16 cellular contexts compared by ENCODE assay signal in genomic region chr19:2282862-2283237, GRCh38. TPM values are rescaled to one million over a fixed set of nuclear protein-coding genes. Genes with fewer than 3 reads are reported as not detected.
DNase-seq lines count a peak whose midpoint lies in the region; ATAC-seq, FAIRE-seq and TF ChIP-seq lines count a peak whose summit lies in the region.
"Had no signal": no experiment of that assay in that cellular context is flagged by ENCODE, and none has a peak within 500 bp of the region (broad histone marks: within the 10 kb centered on the region; RNA-seq: fewer than 3 reads in every experiment).

No MANE protein-coding gene starts in this region.

- no peaks in the 10 kb centered on the region for H3K27me3 Mint-ChIP-seq in chondrocyte (ENCODE audit: low read depth)
- peaks cover 0 to 2% (median 0%) of the 10 kb centered on the region in 5 donors for H3K27me3 Mint-ChIP-seq in naive thymus-derived CD4-positive, alpha-beta T cell

- no TSS peak for BruUV-seq in HepG2 (replicated peaks; lab: Mats Ljungman, UMichigan)

- no peak for ATAC-seq in HepG2
- no peak for ATAC-seq in right lobe of liver
- ATAC-seq in naive thymus-derived CD4-positive, alpha-beta T cell = no peak
- ATAC-seq in upper lobe of left lung (ENCODE audit: low FRiP score in 2 of 2) = no peak

- H3K27me3 ChIP-seq in HepG2 (ENCODE audit: control insufficient read depth in 1 of 2, insufficient read depth in 2 of 2, low read length in 2 of 2) = peaks cover 4 to 39% of the 10 kb centered on the region in 2 experiments; a peak in 4 of 5 replicates
- H3K27me3 ChIP-seq in right lobe of liver = no peaks in the 10 kb centered on the region
- no peaks in the 10 kb centered on the region for H3K27me3 ChIP-seq in naive thymus-derived CD4-positive, alpha-beta T cell (ENCODE audit: control insufficient read depth in 2 of 2, insufficient read depth in 2 of 2, low read length in 2 of 2)
- no peaks in the 10 kb centered on the region for H3K27me3 ChIP-seq in upper lobe of left lung
- H3K27me3 ChIP-seq in tibial nerve = no peaks in the 10 kb centered on the region
- no peaks in the 10 kb centered on the region for H3K27me3 ChIP-seq in Peyer's patch

- no peak overlapping the region for H3K4me3 ChIP-seq in HepG2 (replicated peaks in 1 of 3; ENCODE audit: insufficient read depth in 1 of 3, low read depth in 2 of 3, low read length in 3 of 3)
- H3K4me3 ChIP-seq in right lobe of liver = peak overlapping the region in 1 of 3 donors; percentile 37
- H3K4me3 ChIP-seq in naive thymus-derived CD4-positive, alpha-beta T cell (ENCODE audit: low read length) = no peak overlapping the region
- peak overlapping the region in 3 of 4 donors; percentile 39 to 54 (median 51) for H3K4me3 ChIP-seq in upper lobe of left lung
- H3K4me3 ChIP-seq in tibial nerve = peak overlapping the region in 1 of 4 donors; percentile 40
- H3K4me3 ChIP-seq in Peyer's patch = peak overlapping the region in 1 of 4 donors; percentile 40

- no peak overlapping the region for H2AFZ ChIP-seq in HepG2 (ENCODE audit: low read length)

- DNase-seq in HepG2 (ENCODE audit: low spot score) (no peak), right lobe of liver (no peak), chondrocyte (ENCODE audit: low spot score) (no peak), upper lobe of left lung (no peak), tibial nerve (ENCODE audit: low spot score in 2 of 2) (no peak), Peyer's patch (no peak), nucleus accumbens (lab: John Stamatoyannopoulos, UW) (no peak)
- no peak for DNase-seq in naive thymus-derived CD4-positive, alpha-beta T cell
- DNase-seq: activated CD8-positive, alpha-beta memory T cell treated with anti-CD3 and anti-CD28 coated beads for 24 hours; AML-193; DND-41; NCI-H2081; NCI-H82; T1000 had no signal

- WGBS in HepG2 (ENCODE audit: low lambda C conversion rate) = 45% methylated on average over 5 of the region's 11 CpGs
- 43% methylated on average over 5 of the region's 11 CpGs for WGBS in right lobe of liver (ENCODE audit: insufficient coverage, low coverage, low lambda C conversion rate, missing lambda C conversion rate)
- WGBS in upper lobe of left lung, 2 donors = 74 to 76% methylated on average over 10 to 11 of the region's 11 CpGs
- WGBS in tibial nerve, 2 donors = 69 to 72% methylated on average over 11 of the region's 11 CpGs

- H3K4me3 Mint-ChIP-seq in chondrocyte (ENCODE audit: unreplicated experiment) = peak overlapping the region; percentile 53
- H3K4me3 Mint-ChIP-seq in naive thymus-derived CD4-positive, alpha-beta T cell = peak overlapping the region in 8 of 10 donors; percentile 37 to 77 (median 56)

- H3K36me3 Mint-ChIP-seq in chondrocyte (ENCODE audit: low read depth) = no peaks in the 10 kb centered on the region
- no peaks in the 10 kb centered on the region for H3K36me3 Mint-ChIP-seq in naive thymus-derived CD4-positive, alpha-beta T cell

- in situ Hi-C loops in HepG2 (cut with HindIII; ENCODE audit: extremely low pct_ligation_motif_present, low pct_unique_long_range_greater_than_20kb) = no loop called here

- peaks cover 2% of the 10 kb centered on the region for H4K20me1 ChIP-seq in HepG2 (ENCODE audit: insufficient read depth, low read length)

- no peak for TF ChIP-seq EP300 in HepG2 (IDR thresholded peaks at IDR 0.05; ENCODE audit: low read depth in 2 of 2, low read length in 2 of 2)
- TF ChIP-seq EP300 in HepG2 (CRISPR knock-in tag; IDR thresholded peaks at IDR 0.05; ENCODE audit: borderline replicate concordance) = no peak
- TF ChIP-seq EP300 in upper lobe of left lung (IDR thresholded peaks at IDR 0.05) = no peak
- no peak for TF ChIP-seq EP300 in tibial nerve (IDR thresholded peaks at IDR 0.05)

- no peak overlapping the region for H3K9ac ChIP-seq in HepG2 (ENCODE audit: insufficient read depth, low read depth, low read length)

- intact Hi-C loops in HepG2 (cut with micrococcal nuclease; ENCODE audit: unreplicated experiment) = no loop called here
- intact Hi-C loops in right lobe of liver (cut with DNase I) = no loop called here
- intact Hi-C loops in naive thymus-derived CD4-positive, alpha-beta T cell (cut with micrococcal nuclease) = no loop called here

- FAIRE-seq in HepG2 (lab: Jason Lieb, UNC) = no peak

- no peaks in the 10 kb centered on the region for H3K9me3 Mint-ChIP-seq in chondrocyte (ENCODE audit: low read depth)
- peaks cover 0 to 2% (median 0%) of the 10 kb centered on the region in 11 donors for H3K9me3 Mint-ChIP-seq in naive thymus-derived CD4-positive, alpha-beta T cell

- CTCF ChIA-PET in HepG2 (lab: Yijun Ruan, JAX; ENCODE audit: low intra/inter-chr PET ratio, low total read pairs) = no interaction called here
- CTCF ChIA-PET in naive thymus-derived CD4-positive, alpha-beta T cell (lab: Charles Lee) = interaction anchor here (1.1 kb wide), 1 partner anchor 12 kb away, joined by 3 read pairs; no protein-coding TSS in a partner anchor

- no peaks in the 10 kb centered on the region for H3K9me3 ChIP-seq in HepG2 (ENCODE audit: low read length)
- no peaks in the 10 kb centered on the region for H3K9me3 ChIP-seq in right lobe of liver
- H3K9me3 ChIP-seq in naive thymus-derived CD4-positive, alpha-beta T cell (ENCODE audit: control insufficient read depth in 2 of 3, low read length in 3 of 3) = no peaks in the 10 kb centered on the region
- no peaks in the 10 kb centered on the region for H3K9me3 ChIP-seq in upper lobe of left lung
- no peaks in the 10 kb centered on the region for H3K9me3 ChIP-seq in tibial nerve
- no peaks in the 10 kb centered on the region for H3K9me3 ChIP-seq in Peyer's patch

- peaks cover 16% of the 10 kb centered on the region for H3K4me1 Mint-ChIP-seq in chondrocyte (ENCODE audit: low read depth)
- H3K4me1 Mint-ChIP-seq in naive thymus-derived CD4-positive, alpha-beta T cell = peaks cover 5 to 16% (median 12%) of the 10 kb centered on the region in 7 donors

- H3K4me1 ChIP-seq in HepG2 (ENCODE audit: insufficient read depth, low read length) (peaks cover 27% of the 10 kb centered on the region), right lobe of liver (no peaks in the 10 kb centered on the region), upper lobe of left lung (peaks cover 9 to 23% (median 15%) of the 10 kb centered on the region in 4 donors), tibial nerve (peaks cover 0 to 26% (median 13%) of the 10 kb centered on the region in 4 donors), Peyer's patch (peaks cover 0 to 24% (median 3%) of the 10 kb centered on the region in 4 donors)
- H3K4me1 ChIP-seq in naive thymus-derived CD4-positive, alpha-beta T cell (ENCODE audit: control insufficient read depth in 2 of 2, insufficient read depth in 2 of 2, low read length in 2 of 2) = peaks cover 8 to 13% of the 10 kb centered on the region in 2 donors

- no peak for TF ChIP-seq RAD21 in HepG2 (CRISPR knock-in tag; IDR thresholded peaks at IDR 0.05)

- no peak for TF ChIP-seq POLR2A in HepG2 (IDR thresholded peaks at IDR 0.05; ENCODE audit: insufficient read depth in 1 of 2, low read depth in 2 of 2, low read length in 2 of 2)
- TF ChIP-seq POLR2A in right lobe of liver (IDR thresholded peaks at IDR 0.05) = no peak
- no peak for TF ChIP-seq POLR2A in upper lobe of left lung (IDR thresholded peaks at IDR 0.05)
- TF ChIP-seq POLR2A in tibial nerve (IDR thresholded peaks at IDR 0.05) = no peak
- no peak for TF ChIP-seq POLR2A in Peyer's patch (IDR thresholded peaks at IDR 0.05)

- TF ChIP-seq CTCF in HepG2 (CRISPR knock-in tag; IDR thresholded peaks at IDR 0.05) (no peak), right lobe of liver (IDR thresholded peaks at IDR 0.05) (no peak), chondrocyte (IDR thresholded peaks at IDR 0.05) (no peak), upper lobe of left lung (IDR thresholded peaks at IDR 0.05) (no peak), tibial nerve (IDR thresholded peaks at IDR 0.05) (no peak), Peyer's patch (IDR thresholded peaks at IDR 0.05) (no peak)

- no peak overlapping the region for H3K4me2 ChIP-seq in HepG2 (ENCODE audit: low read depth, low read length)

- no peaks in the 10 kb centered on the region for H3K36me3 ChIP-seq in HepG2 (replicated peaks in 1 of 2; ENCODE audit: control insufficient read depth in 1 of 2, insufficient read depth in 2 of 2, low read length in 2 of 2)
- no peaks in the 10 kb centered on the region for H3K36me3 ChIP-seq in right lobe of liver
- H3K36me3 ChIP-seq in naive thymus-derived CD4-positive, alpha-beta T cell (ENCODE audit: control insufficient read depth in 2 of 3, insufficient read depth in 3 of 3, low read length in 3 of 3) = no peaks in the 10 kb centered on the region
- H3K36me3 ChIP-seq in upper lobe of left lung = no peaks in the 10 kb centered on the region
- no peaks in the 10 kb centered on the region for H3K36me3 ChIP-seq in tibial nerve
- H3K36me3 ChIP-seq in Peyer's patch = no peaks in the 10 kb centered on the region

- POLR2A ChIA-PET in HepG2 (lab: Yijun Ruan, JAX) = no interaction called here
- POLR2A ChIA-PET in naive thymus-derived CD4-positive, alpha-beta T cell (lab: Charles Lee) = interaction anchor here (0.6 to 2.1 kb wide), 7 partner anchors 9 to 607 kb away, joined by 3 to 7 read pairs (median 3); partner anchors contain the start of gene GADD45B

- peak overlapping the region; percentile 42 for H3K27ac Mint-ChIP-seq in chondrocyte (ENCODE audit: unreplicated experiment)
- H3K27ac Mint-ChIP-seq in naive thymus-derived CD4-positive, alpha-beta T cell = peak overlapping the region in 5 of 9 donors; percentile 38 to 82 (median 43)

- no peaks in the 10 kb centered on the region for H3K79me2 ChIP-seq in HepG2 (ENCODE audit: insufficient read depth, low read length)

- H3K27ac ChIP-seq in HepG2 (ENCODE audit: extremely low read length, insufficient read depth, low read length) (no peak overlapping the region), right lobe of liver (peak overlapping the region in 1 of 3 donors; percentile 63), upper lobe of left lung (peak overlapping the region in 3 of 4 donors; percentile 72 to 91 (median 84)), tibial nerve (no peak overlapping the region), Peyer's patch (peak overlapping the region in 2 of 4 donors; percentile 52 to 64)
- no peak overlapping the region for H3K27ac ChIP-seq in naive thymus-derived CD4-positive, alpha-beta T cell (ENCODE audit: low read depth, low read length)

RNA-seq across cellular contexts. Expression of gene PEAK3, which starts 0.9 kb away (rescaled TPM):
- not detected in 2 replicates for total RNA-seq in HepG2 (2016; rRNA removed; fragmentation: Illumina TruSeq; extraction: Trizol)
- not detected in 2 replicates for total RNA-seq in HepG2 (2016; cell fraction: cytosol; rRNA removed; fragmentation: Illumina TruSeq; extraction: Trizol; ENCODE audit: low read depth)
- not detected in 2 replicates for total RNA-seq in HepG2 (2016; cell fraction: insoluble cytoplasmic fraction; rRNA removed; fragmentation: Illumina TruSeq; extraction: Trizol)
- not detected in 2 replicates for total RNA-seq in HepG2 (2016; cell fraction: membrane; rRNA removed; fragmentation: Illumina TruSeq; extraction: Trizol)
- total RNA-seq in HepG2 (2016; cell fraction: nucleus; rRNA removed; fragmentation: Illumina TruSeq; extraction: Trizol) = not detected in 2 replicates
- polyA plus RNA-seq in HepG2 (2011; rRNA removed) = not detected in 2 replicates
- not detected in 2 replicates for polyA plus RNA-seq in HepG2 (2011; cell fraction: cytosol; rRNA removed)
- polyA plus RNA-seq in HepG2 (2011; cell fraction: nucleus; rRNA removed) = not detected in 2 replicates
- polyA plus RNA-seq in HepG2 (2012) = not detected in 2 replicates
- not detected in 2 replicates for polyA plus RNA-seq in HepG2 (2016; cell fraction: cytosol; fragmentation: Illumina TruSeq; extraction: Trizol; ENCODE audit: low read depth)
- polyA plus RNA-seq in HepG2 (2016; cell fraction: insoluble cytoplasmic fraction; fragmentation: Illumina TruSeq; extraction: Trizol; ENCODE audit: low read depth) = not detected in 2 replicates
- not detected in 2 replicates for polyA plus RNA-seq in HepG2 (2016; cell fraction: membrane; fragmentation: Illumina TruSeq; extraction: Trizol; ENCODE audit: low read depth)
- polyA plus RNA-seq in HepG2 (2016; cell fraction: nucleus; fragmentation: Illumina TruSeq; extraction: Trizol; ENCODE audit: insufficient read depth, low read depth) = not detected in 2 replicates
- polyA minus RNA-seq in HepG2 (2011; rRNA and poly(A)+ RNA removed; ENCODE audit: low replicate concordance) = not detected in 2 replicates
- polyA minus RNA-seq in HepG2 (2011; cell fraction: cytosol; rRNA and poly(A)+ RNA removed) = not detected in 2 replicates
- polyA minus RNA-seq in HepG2 (2011; cell fraction: nucleus; rRNA and poly(A)+ RNA removed) = not detected in 2 replicates
- total RNA-seq in right lobe of liver = under 1 TPM; 0.07 to 0.49 (median 0.36) TPM
- 0.31 to 0.50 TPM (median 0.38 TPM) in 3 replicates for total RNA-seq in chondrocyte
- 1 to 10 TPM in 1 of 5 experiments, under 1 TPM in 3, not detected in 1; 0.14 to 3.9 (median 0.45) TPM for total RNA-seq in naive thymus-derived CD4-positive, alpha-beta T cell
- under 1 TPM; 0.14 to 0.44 TPM for polyA plus RNA-seq in naive thymus-derived CD4-positive, alpha-beta T cell
- 1 to 10 TPM; 2.4 to 8.6 (median 4.6) TPM for total RNA-seq in upper lobe of left lung
- 1 to 10 TPM in 2 of 4 donors, under 1 TPM in 2; 0.42 to 4.2 (median 2.2) TPM for total RNA-seq in tibial nerve
- total RNA-seq in Peyer's patch = 1 to 10 TPM; 1.2 to 5.8 (median 2.6) TPM
- total RNA-seq: pulmonary artery endothelial cell had no signal

RNA-seq across cellular contexts. Expression of gene LINGO3, which starts 25.1 kb away (rescaled TPM):
- total RNA-seq in HepG2 (2016; rRNA removed; fragmentation: Illumina TruSeq; extraction: Trizol) = not detected in 2 replicates
- total RNA-seq in HepG2 (2016; cell fraction: cytosol; rRNA removed; fragmentation: Illumina TruSeq; extraction: Trizol; ENCODE audit: low read depth) = not detected in 2 replicates
- total RNA-seq in HepG2 (2016; cell fraction: insoluble cytoplasmic fraction; rRNA removed; fragmentation: Illumina TruSeq; extraction: Trizol) = not detected in 2 replicates
- not detected in 2 replicates for total RNA-seq in HepG2 (2016; cell fraction: membrane; rRNA removed; fragmentation: Illumina TruSeq; extraction: Trizol)
- not detected in 2 replicates for total RNA-seq in HepG2 (2016; cell fraction: nucleus; rRNA removed; fragmentation: Illumina TruSeq; extraction: Trizol)
- not detected in 2 replicates for polyA plus RNA-seq in HepG2 (2011; rRNA removed)
- not detected in 2 replicates for polyA plus RNA-seq in HepG2 (2011; cell fraction: cytosol; rRNA removed)
- polyA plus RNA-seq in HepG2 (2011; cell fraction: nucleus; rRNA removed) = not detected in 2 replicates
- polyA plus RNA-seq in HepG2 (2012) = not detected in 2 replicates
- polyA plus RNA-seq in HepG2 (2016; cell fraction: cytosol; fragmentation: Illumina TruSeq; extraction: Trizol; ENCODE audit: low read depth) = not detected in 2 replicates
- not detected in 2 replicates for polyA plus RNA-seq in HepG2 (2016; cell fraction: insoluble cytoplasmic fraction; fragmentation: Illumina TruSeq; extraction: Trizol; ENCODE audit: low read depth)
- polyA plus RNA-seq in HepG2 (2016; cell fraction: membrane; fragmentation: Illumina TruSeq; extraction: Trizol; ENCODE audit: low read depth) = not detected in 2 replicates
- not detected in 2 replicates for polyA plus RNA-seq in HepG2 (2016; cell fraction: nucleus; fragmentation: Illumina TruSeq; extraction: Trizol; ENCODE audit: insufficient read depth, low read depth)
- not detected in 2 replicates for polyA minus RNA-seq in HepG2 (2011; rRNA and poly(A)+ RNA removed; ENCODE audit: low replicate concordance)
- polyA minus RNA-seq in HepG2 (2011; cell fraction: cytosol; rRNA and poly(A)+ RNA removed) = not detected in 2 replicates
- not detected in 2 replicates for polyA minus RNA-seq in HepG2 (2011; cell fraction: nucleus; rRNA and poly(A)+ RNA removed)
- not detected for total RNA-seq in right lobe of liver
- total RNA-seq in chondrocyte = 0.15 to 0.48 TPM in 2 of 3 replicates, not detected in the other
- total RNA-seq in naive thymus-derived CD4-positive, alpha-beta T cell = 1 to 10 TPM in 2 of 5 experiments, under 1 TPM in 3; 0.27 to 1.8 (median 0.72) TPM
- 10 to 100 TPM in 1 of 2 donors, 1 to 10 TPM in 1; 3.6 to 12.9 TPM for polyA plus RNA-seq in naive thymus-derived CD4-positive, alpha-beta T cell
- under 1 TPM in 3 of 6 donors, not detected in 3; 0.10 to 0.61 (median 0.17) TPM for total RNA-seq in upper lobe of left lung
- total RNA-seq in tibial nerve = under 1 TPM in 1 of 4 donors, not detected in 3; 0.39 TPM
- 1 to 10 TPM in 1 of 4 donors, under 1 TPM in 1, not detected in 2; 0.54 to 5.0 TPM for total RNA-seq in Peyer's patch
- total RNA-seq: mesenteric fat pad, pulmonary artery endothelial cell had no signal

RNA-seq across cellular contexts. Expression of gene JSRP1, which starts 26.6 kb away (rescaled TPM):
- 0.38 and 0.73 TPM in 2 replicates for total RNA-seq in HepG2 (2016; rRNA removed; fragmentation: Illumina TruSeq; extraction: Trizol)
- total RNA-seq in HepG2 (2016; cell fraction: cytosol; rRNA removed; fragmentation: Illumina TruSeq; extraction: Trizol; ENCODE audit: low read depth) = 1.1 TPM in 2 replicates
- total RNA-seq in HepG2 (2016; cell fraction: insoluble cytoplasmic fraction; rRNA removed; fragmentation: Illumina TruSeq; extraction: Trizol) = 0.54 and 0.56 TPM in 2 replicates
- total RNA-seq in HepG2 (2016; cell fraction: membrane; rRNA removed; fragmentation: Illumina TruSeq; extraction: Trizol) = 0.96 and 1.2 TPM in 2 replicates
- total RNA-seq in HepG2 (2016; cell fraction: nucleus; rRNA removed; fragmentation: Illumina TruSeq; extraction: Trizol) = 0.40 and 0.69 TPM in 2 replicates
- polyA plus RNA-seq in HepG2 (2011; rRNA removed) = 0.16 and 0.39 TPM in 2 replicates
- 0.27 and 0.36 TPM in 2 replicates for polyA plus RNA-seq in HepG2 (2011; cell fraction: cytosol; rRNA removed)
- polyA plus RNA-seq in HepG2 (2011; cell fraction: nucleus; rRNA removed) = 0.29 TPM in 1 of 2 replicates, not detected in the other
- 0.41 and 0.44 TPM in 2 replicates for polyA plus RNA-seq in HepG2 (2012)
- 0.88 and 1.2 TPM in 2 replicates for polyA plus RNA-seq in HepG2 (2016; cell fraction: cytosol; fragmentation: Illumina TruSeq; extraction: Trizol; ENCODE audit: low read depth)
- 0.73 and 0.80 TPM in 2 replicates for polyA plus RNA-seq in HepG2 (2016; cell fraction: insoluble cytoplasmic fraction; fragmentation: Illumina TruSeq; extraction: Trizol; ENCODE audit: low read depth)
- polyA plus RNA-seq in HepG2 (2016; cell fraction: membrane; fragmentation: Illumina TruSeq; extraction: Trizol; ENCODE audit: low read depth) = 0.84 and 1.0 TPM in 2 replicates
- polyA plus RNA-seq in HepG2 (2016; cell fraction: nucleus; fragmentation: Illumina TruSeq; extraction: Trizol; ENCODE audit: insufficient read depth, low read depth) = 0.57 and 0.95 TPM in 2 replicates
- not detected in 2 replicates for polyA minus RNA-seq in HepG2 (2011; rRNA and poly(A)+ RNA removed; ENCODE audit: low replicate concordance)
- polyA minus RNA-seq in HepG2 (2011; cell fraction: cytosol; rRNA and poly(A)+ RNA removed) = not detected in 2 replicates
- polyA minus RNA-seq in HepG2 (2011; cell fraction: nucleus; rRNA and poly(A)+ RNA removed) = not detected in 2 replicates
- total RNA-seq in right lobe of liver = under 1 TPM in 3 of 6 experiments, not detected in 3; 0.28 to 0.81 (median 0.42) TPM
- total RNA-seq in chondrocyte = 0.42 to 0.51 TPM in 2 of 3 replicates, not detected in the other
- under 1 TPM in 3 of 5 experiments, not detected in 2; 0.24 to 0.41 (median 0.27) TPM for total RNA-seq in naive thymus-derived CD4-positive, alpha-beta T cell
- polyA plus RNA-seq in naive thymus-derived CD4-positive, alpha-beta T cell = under 1 TPM in 1 of 2 donors, not detected in 1; 0.54 TPM
- total RNA-seq in upper lobe of left lung = 1 to 10 TPM in 3 of 6 donors, not detected in 3; 1.2 to 3.7 (median 1.7) TPM
- total RNA-seq in tibial nerve = not detected
- total RNA-seq in Peyer's patch = not detected
- total RNA-seq: mesenteric fat pad had no signal

RNA-seq across cellular contexts. Expression of gene AMH, which starts 33.7 kb away (rescaled TPM):
- total RNA-seq in HepG2 (2016; rRNA removed; fragmentation: Illumina TruSeq; extraction: Trizol) (0.18 TPM in 1 of 2 replicates, not detected in the other), right lobe of liver (1 to 10 TPM in 1 of 6 experiments, under 1 TPM in 5; 0.24 to 1.2 (median 0.59) TPM), chondrocyte (10.2 to 18.8 TPM (median 10.8 TPM) in 3 replicates), upper lobe of left lung (1 to 10 TPM; 1.1 to 6.3 (median 3.2) TPM), tibial nerve (1 to 10 TPM in 2 of 4 donors, under 1 TPM in 1, not detected in 1; 0.59 to 5.4 (median 2.1) TPM), Peyer's patch (1 to 10 TPM in 2 of 4 donors, under 1 TPM in 1, not detected in 1; 0.95 to 4.7 (median 1.6) TPM)
- total RNA-seq in HepG2 (2016; cell fraction: cytosol; rRNA removed; fragmentation: Illumina TruSeq; extraction: Trizol; ENCODE audit: low read depth) = not detected in 2 replicates
- not detected in 2 replicates for total RNA-seq in HepG2 (2016; cell fraction: insoluble cytoplasmic fraction; rRNA removed; fragmentation: Illumina TruSeq; extraction: Trizol)
- 0.09 TPM in 1 of 2 replicates, not detected in the other for total RNA-seq in HepG2 (2016; cell fraction: membrane; rRNA removed; fragmentation: Illumina TruSeq; extraction: Trizol)
- not detected in 2 replicates for total RNA-seq in HepG2 (2016; cell fraction: nucleus; rRNA removed; fragmentation: Illumina TruSeq; extraction: Trizol)
- 0.03 and 0.04 TPM in 2 replicates for polyA plus RNA-seq in HepG2 (2011; rRNA removed)
- 0.05 TPM in 1 of 2 replicates, not detected in the other for polyA plus RNA-seq in HepG2 (2011; cell fraction: cytosol; rRNA removed)
- 1.2 and 2.0 TPM in 2 replicates for polyA plus RNA-seq in HepG2 (2011; cell fraction: nucleus; rRNA removed)
- 0.08 TPM in 1 of 2 replicates, not detected in the other for polyA plus RNA-seq in HepG2 (2012)
- polyA plus RNA-seq in HepG2 (2016; cell fraction: cytosol; fragmentation: Illumina TruSeq; extraction: Trizol; ENCODE audit: low read depth) = 0.06 TPM in 1 of 2 replicates, not detected in the other
- polyA plus RNA-seq in HepG2 (2016; cell fraction: insoluble cytoplasmic fraction; fragmentation: Illumina TruSeq; extraction: Trizol; ENCODE audit: low read depth) = not detected in 2 replicates
- polyA plus RNA-seq in HepG2 (2016; cell fraction: membrane; fragmentation: Illumina TruSeq; extraction: Trizol; ENCODE audit: low read depth) = not detected in 2 replicates
- 0.51 TPM in 2 replicates for polyA plus RNA-seq in HepG2 (2016; cell fraction: nucleus; fragmentation: Illumina TruSeq; extraction: Trizol; ENCODE audit: insufficient read depth, low read depth)
- polyA minus RNA-seq in HepG2 (2011; rRNA and poly(A)+ RNA removed; ENCODE audit: low replicate concordance) = 0.48 and 1.0 TPM in 2 replicates
- not detected in 2 replicates for polyA minus RNA-seq in HepG2 (2011; cell fraction: cytosol; rRNA and poly(A)+ RNA removed)
- 0.62 TPM in 1 of 2 replicates, not detected in the other for polyA minus RNA-seq in HepG2 (2011; cell fraction: nucleus; rRNA and poly(A)+ RNA removed)
- 10 to 100 TPM in 2 of 5 experiments, 1 to 10 TPM in 2, under 1 TPM in 1; 0.37 to 12.9 (median 4.6) TPM for total RNA-seq in naive thymus-derived CD4-positive, alpha-beta T cell
- polyA plus RNA-seq in naive thymus-derived CD4-positive, alpha-beta T cell = not detected

RNA-seq across cellular contexts. Expression of gene LSM7, which starts 45.5 kb away (rescaled TPM):
- total RNA-seq in HepG2 (2016; rRNA removed; fragmentation: Illumina TruSeq; extraction: Trizol) (140 and 152 TPM in 2 replicates), right lobe of liver (10 to 100 TPM; 22.4 to 64.2 (median 28.2) TPM), chondrocyte (73.9 to 88.1 TPM (median 76.2 TPM) in 3 replicates), upper lobe of left lung (100 to 1,000 TPM in 2 of 6 donors, 10 to 100 TPM in 4; 58.6 to 127 (median 89.8) TPM), tibial nerve (100 to 1,000 TPM in 2 of 4 donors, 10 to 100 TPM in 2; 54.1 to 167 (median 87.7) TPM), Peyer's patch (100 to 1,000 TPM in 2 of 4 donors, 10 to 100 TPM in 2; 59.8 to 152 (median 109) TPM)
- 44.1 and 45.1 TPM in 2 replicates for total RNA-seq in HepG2 (2016; cell fraction: cytosol; rRNA removed; fragmentation: Illumina TruSeq; extraction: Trizol; ENCODE audit: low read depth)
- 149 and 168 TPM in 2 replicates for total RNA-seq in HepG2 (2016; cell fraction: insoluble cytoplasmic fraction; rRNA removed; fragmentation: Illumina TruSeq; extraction: Trizol)
- total RNA-seq in HepG2 (2016; cell fraction: membrane; rRNA removed; fragmentation: Illumina TruSeq; extraction: Trizol) = 74.4 and 75.3 TPM in 2 replicates
- 48.6 and 65.2 TPM in 2 replicates for total RNA-seq in HepG2 (2016; cell fraction: nucleus; rRNA removed; fragmentation: Illumina TruSeq; extraction: Trizol)
- polyA plus RNA-seq in HepG2 (2011; rRNA removed) = 197 and 205 TPM in 2 replicates
- polyA plus RNA-seq in HepG2 (2011; cell fraction: cytosol; rRNA removed) = 474 and 745 TPM in 2 replicates
- 183 and 205 TPM in 2 replicates for polyA plus RNA-seq in HepG2 (2011; cell fraction: nucleus; rRNA removed)
- polyA plus RNA-seq in HepG2 (2012) = 107 and 132 TPM in 2 replicates
- 60.8 and 62.0 TPM in 2 replicates for polyA plus RNA-seq in HepG2 (2016; cell fraction: cytosol; fragmentation: Illumina TruSeq; extraction: Trizol; ENCODE audit: low read depth)
- 210 and 243 TPM in 2 replicates for polyA plus RNA-seq in HepG2 (2016; cell fraction: insoluble cytoplasmic fraction; fragmentation: Illumina TruSeq; extraction: Trizol; ENCODE audit: low read depth)
- 91.7 and 96.1 TPM in 2 replicates for polyA plus RNA-seq in HepG2 (2016; cell fraction: membrane; fragmentation: Illumina TruSeq; extraction: Trizol; ENCODE audit: low read depth)
- polyA plus RNA-seq in HepG2 (2016; cell fraction: nucleus; fragmentation: Illumina TruSeq; extraction: Trizol; ENCODE audit: insufficient read depth, low read depth) = 132 and 138 TPM in 2 replicates
- polyA minus RNA-seq in HepG2 (2011; rRNA and poly(A)+ RNA removed; ENCODE audit: low replicate concordance) = 42.2 and 52.7 TPM in 2 replicates
- polyA minus RNA-seq in HepG2 (2011; cell fraction: cytosol; rRNA and poly(A)+ RNA removed) = 19.9 and 26.7 TPM in 2 replicates
- 24.1 and 27.4 TPM in 2 replicates for polyA minus RNA-seq in HepG2 (2011; cell fraction: nucleus; rRNA and poly(A)+ RNA removed)
- total RNA-seq in naive thymus-derived CD4-positive, alpha-beta T cell = 100 to 1,000 TPM in 3 of 5 experiments, 10 to 100 TPM in 2; 79.4 to 131 (median 102) TPM
- 100 to 1,000 TPM; 142 to 182 TPM for polyA plus RNA-seq in naive thymus-derived CD4-positive, alpha-beta T cell

Comparison
In these comparisons a context has a peak if more than half of its experiments do, and no peak if none do; other contexts are left out.
1. H3K27ac ChIP-seq: peak in upper lobe of left lung (3 of 4); none in HepG2 (single experiment), naive thymus-derived CD4-positive, alpha-beta T cell (single experiment) and tibial nerve (0 of 4).
2. H3K4me3 ChIP-seq: peak in upper lobe of left lung (3 of 4); none in HepG2 (0 of 3) and naive thymus-derived CD4-positive, alpha-beta T cell (single experiment).